Comparison of ENCODE assay signal across 12 cellular contexts in genomic region chr7:90768301-90768700, GRCh38.
"Had no signal": no experiment of that assay in that cellular context is flagged by ENCODE, and none has a peak within 500 bp of the region (broad histone marks: within the 10 kb centered on the region; RNA-seq: fewer than 3 reads in every experiment).

No MANE protein-coding gene starts in this region.

- H3K36me3 Mint-ChIP-seq: activated naive CD4-positive, alpha-beta T cell treated with anti-CD3 and anti-CD28 coated beads, Interleukin-2, amount 10 ng/mL, durations not matched to agents 7 days and 5 days had no signal

- H3K27me3 Mint-ChIP-seq: activated naive CD4-positive, alpha-beta T cell treated with anti-CD3 and anti-CD28 coated beads, Interleukin-2, amount 10 ng/mL, durations not matched to agents 7 days and 5 days had no signal

- H3K9me3 Mint-ChIP-seq: activated T-helper 2 cell treated with anti-CD3 and anti-CD28 coated beads, Interferon-gamma antibody, Interleukin-2, Interleukin-4, amounts not matched to agents 10 μg/mL and 5 μg/mL and 100 μg/mL, durations not matched to agents 14 hours and 24 hours and 36 hours; nephron progenitor cell had no signal

- H3K4me3 Mint-ChIP-seq: activated naive CD4-positive, alpha-beta T cell treated with anti-CD3 and anti-CD28 coated beads, Interleukin-2, amount 10 ng/mL, durations not matched to agents 7 days and 5 days; nephron progenitor cell; T-helper 1 cell treated with Interleukin-12 subunit alpha and Interleukin-12 subunit beta and Interleukin-4 antibody, amounts not matched to agents 30 μg/mL and 1 μg/mL, for 36 hours had no signal

- ATAC-seq: heart right ventricle, lower lobe of right lung had no signal

- DNase-seq: activated CD4-positive, alpha-beta T cell treated with anti-CD3 and anti-CD28 coated beads, Interleukin-2, amount 50 U/mL, for 1 hour; activated CD4-positive, CD25-positive, alpha-beta regulatory T cell; activated naive CD4-positive, alpha-beta T cell treated with anti-CD3 and anti-CD28 coated beads, Interleukin-2, amount 10 ng/mL, durations not matched to agents 7 days and 5 days; activated T-cell treated with anti-CD3 and anti-CD28 coated beads for 4 hours; effector CD4-positive, alpha-beta T cell; foreskin melanocyte; heart right ventricle; lower lobe of right lung; nephron progenitor cell; stimulated activated CD4-positive, alpha-beta T cell treated with anti-CD3 and anti-CD28 coated beads, Interleukin-4, amount 100 ng/mL, for 4 hours had no signal

- H3K27ac Mint-ChIP-seq: activated naive CD4-positive, alpha-beta T cell treated with anti-CD3 and anti-CD28 coated beads, Interleukin-2, amount 10 ng/mL, durations not matched to agents 7 days and 5 days; activated T-helper 2 cell treated with anti-CD3 and anti-CD28 coated beads, Interferon-gamma antibody, Interleukin-2, Interleukin-4, amounts not matched to agents 10 μg/mL and 5 μg/mL and 100 μg/mL, durations not matched to agents 14 hours and 24 hours and 36 hours; nephron progenitor cell; T-helper 1 cell treated with Interleukin-12 subunit alpha and Interleukin-12 subunit beta and Interleukin-4 antibody, amounts not matched to agents 30 μg/mL and 1 μg/mL, for 36 hours had no signal

- H3K4me1 Mint-ChIP-seq: activated naive CD4-positive, alpha-beta T cell treated with anti-CD3 and anti-CD28 coated beads, Interleukin-2, amount 10 ng/mL, durations not matched to agents 7 days and 5 days had no signal
